Comparison of ENCODE assay signal across 8 cellular contexts in genomic region chr4:128565565-128566186, GRCh38.
DNase-seq lines count a peak whose midpoint lies in the region; ATAC-seq and TF ChIP-seq lines count a peak whose summit lies in the region.

No MANE protein-coding gene starts in this region.

- intact Hi-C loops in right cardiac atrium (cut with DNase I), result loop anchor here (5.0 to 10.0 kb wide), 4 partner anchors 239 to 299 kb away; partner anchors contain the start of gene JADE1 (in 1 of the 4)

- 74% methylated on average over 4 of the region's 4 CpGs for WGBS in right cardiac atrium

- H3K4me3 ChIP-seq in right cardiac atrium (ENCODE audit: low read length), result no peak overlapping the region

- CTCF ChIA-PET in activated CD4-positive, alpha-beta T cell treated with anti-CD3 and anti-CD28 coated beads, Interleukin-2, amount 10 ng/mL, durations not matched to agents 7 days and 5 days (lab: Charles Lee), result interaction anchor here (0.9 to 1.0 kb wide), 2 partner anchors 11 to 204 kb away, joined by 3 read pairs; no protein-coding TSS in a partner anchor

- no peaks in the 10 kb centered on the region for H3K4me1 Mint-ChIP-seq in activated CD4-positive, alpha-beta T cell treated with anti-CD3 and anti-CD28 coated beads, Interleukin-2, amount 10 ng/mL, durations not matched to agents 7 days and 5 days

- no peaks in the 10 kb centered on the region for H3K36me3 Mint-ChIP-seq in activated CD4-positive, alpha-beta T cell treated with anti-CD3 and anti-CD28 coated beads, Interleukin-2, amount 10 ng/mL, durations not matched to agents 7 days and 5 days (ENCODE audit: low read depth)

- H3K27ac Mint-ChIP-seq in activated CD4-positive, alpha-beta T cell treated with anti-CD3 and anti-CD28 coated beads, Interleukin-2, amount 10 ng/mL, durations not matched to agents 7 days and 5 days, result no peak overlapping the region

- H3K4me1 ChIP-seq in right cardiac atrium (ENCODE audit: control insufficient read depth, insufficient read depth, low read length), result peaks cover 5% of the 10 kb centered on the region

- H3K27ac ChIP-seq in VCaP (no peak overlapping the region), right cardiac atrium (ENCODE audit: low read length) (no peak overlapping the region)

- peak; percentile 9 for DNase-seq in activated CD4-positive, alpha-beta T cell treated with anti-CD3 and anti-CD28 coated beads, Interleukin-2, amount 10 ng/mL, durations not matched to agents 7 days and 5 days
- no peak for DNase-seq in activated CD4-positive, alpha-beta T cell treated with anti-CD3 and anti-CD28 coated beads for 1 hour
- DNase-seq in HUDEP-2 (lab: John Stamatoyannopoulos, UW; ENCODE audit: unreplicated experiment in 76 of 76), result peak in 39 of 76 experiments; percentile 1 to 61 (median 18)
- peak; percentile 31 to 76 (median 64) for DNase-seq in right cardiac atrium
- DNase-seq in stimulated activated naive CD8-positive, alpha-beta T cell treated with anti-CD3 and anti-CD28 coated beads, Interleukin-15, Interleukin-2, amounts not matched to agents 100 U/mL and 50 U/mL, for 24 hours, result peak; percentile 15
- no peak for DNase-seq in HuH-7.5 (ENCODE audit: low spot score)

- H3K9me3 Mint-ChIP-seq in activated CD4-positive, alpha-beta T cell treated with anti-CD3 and anti-CD28 coated beads, Interleukin-2, amount 10 ng/mL, durations not matched to agents 7 days and 5 days, result no peaks in the 10 kb centered on the region

- peaks cover 18% of the 10 kb centered on the region for H3K27me3 Mint-ChIP-seq in activated CD4-positive, alpha-beta T cell treated with anti-CD3 and anti-CD28 coated beads, Interleukin-2, amount 10 ng/mL, durations not matched to agents 7 days and 5 days

- peak; percentile 69 to 85 for ATAC-seq in right cardiac atrium
- ATAC-seq in stimulated activated naive CD8-positive, alpha-beta T cell treated with anti-CD3 and anti-CD28 coated beads, Interleukin-15, Interleukin-2, amounts not matched to agents 100 U/mL and 50 U/mL, for 24 hours, result peak; percentile 58
- ATAC-seq in HG03342 (IDR thresholded peaks at IDR 0.05; ENCODE audit: unreplicated experiment), result no peak

- no peaks in the 10 kb centered on the region for H3K9me3 ChIP-seq in right cardiac atrium (ENCODE audit: control insufficient read depth, low read length)

- POLR2A ChIA-PET in activated CD4-positive, alpha-beta T cell treated with anti-CD3 and anti-CD28 coated beads, Interleukin-2, amount 10 ng/mL, durations not matched to agents 7 days and 5 days (lab: Charles Lee), result no interaction called here

- no peak overlapping the region for H3K4me3 Mint-ChIP-seq in activated CD4-positive, alpha-beta T cell treated with anti-CD3 and anti-CD28 coated beads, Interleukin-2, amount 10 ng/mL, durations not matched to agents 7 days and 5 days

- peak; percentile 88 for TF ChIP-seq CTCF in VCaP (conservative IDR thresholded peaks at IDR 0.05)

- H3K27me3 ChIP-seq in right cardiac atrium (ENCODE audit: control insufficient read depth, insufficient read depth), result no peaks in the 10 kb centered on the region

Comparison
In these comparisons a context has a peak if more than half of its experiments do, and no peak if none do; other contexts are left out.
1. DNase-seq: peak in activated CD4-positive, alpha-beta T cell treated with anti-CD3 and anti-CD28 coated beads, Interleukin-2, amount 10 ng/mL, durations not matched to agents 7 days and 5 days (single experiment), HUDEP-2 (39 of 76), right cardiac atrium (3 of 3) and stimulated activated naive CD8-positive, alpha-beta T cell treated with anti-CD3 and anti-CD28 coated beads, Interleukin-15, Interleukin-2, amounts not matched to agents 100 U/mL and 50 U/mL, for 24 hours (single experiment); none in activated CD4-positive, alpha-beta T cell treated with anti-CD3 and anti-CD28 coated beads for 1 hour (single experiment) and HuH-7.5 (single experiment).